ENCODE assay signal across 8 cellular contexts in genomic region chr3:114057011-114057347, GRCh38. TPM values are rescaled to one million over a fixed set of nuclear protein-coding genes. Genes with fewer than 3 reads are reported as not detected.
DNase-seq lines count a peak whose midpoint lies in the region; ATAC-seq, FAIRE-seq and TF ChIP-seq lines count a peak whose summit lies in the region.

No MANE protein-coding gene starts in this region.

- H3K27me3 ChIP-seq in keratinocyte (ENCODE audit: control insufficient read depth, extremely low read depth, insufficient read depth, low read length) (no peaks in the 10 kb centered on the region), testis (no peaks in the 10 kb centered on the region)

- peak overlapping the region; percentile 96 for H3K9ac ChIP-seq in keratinocyte (ENCODE audit: control insufficient read depth, extremely low read depth, insufficient read depth, low read length)

- peaks cover 52% of the 10 kb centered on the region for H3K79me2 ChIP-seq in keratinocyte (ENCODE audit: control insufficient read depth, insufficient read depth, low read length)

- CTCF ChIA-PET in activated CD4-positive, alpha-beta memory T cell treated with anti-CD3 and anti-CD28 coated beads for 36 hours (lab: Charles Lee): interaction anchor here (0.9 to 1.1 kb wide), 3 partner anchors 212 to 256 kb away, joined by 3 to 5 read pairs (median 4); no protein-coding TSS in a partner anchor

- H3K36me3 ChIP-seq in keratinocyte (ENCODE audit: control insufficient read depth in 2 of 2, extremely low read depth in 1 of 2, insufficient read depth in 2 of 2, low read length in 2 of 2): peaks cover 2 to 8% of the 10 kb centered on the region in 2 experiments
- no peaks in the 10 kb centered on the region for H3K36me3 ChIP-seq in testis (ENCODE audit: low read depth, missing control alignments)

- dilution Hi-C loops in keratinocyte (cut with MboI; ENCODE audit: extremely low pct_ligation_motif_present, low sequenced_read_pairs): no loop called here

- H3K27ac ChIP-seq in keratinocyte (ENCODE audit: control insufficient read depth, insufficient read depth, low read length): peak overlapping the region; percentile 94
- H3K27ac ChIP-seq in testis: peak overlapping the region; percentile 63 to 72

- POLR2A ChIA-PET in activated CD4-positive, alpha-beta memory T cell treated with anti-CD3 and anti-CD28 coated beads for 36 hours (lab: Charles Lee): interaction anchor here (1.1 to 1.6 kb wide), 2 partner anchors 9 to 310 kb away, joined by 3 read pairs; partner anchors contain the start of gene ATP6V1A

- 1 to 2% methylated on average over 8 of the region's 8 CpGs for WGBS in testis, 2 donors

- peak overlapping the region; percentile 82 for H3K4me2 ChIP-seq in keratinocyte (ENCODE audit: control insufficient read depth, extremely low read depth, insufficient read depth, low read depth, low read length)

- H3K36me3 Mint-ChIP-seq in activated CD4-positive, alpha-beta memory T cell treated with anti-CD3 and anti-CD28 coated beads for 36 hours: peaks cover 7% of the 10 kb centered on the region

- no peak for DNase-seq in activated CD4-positive, alpha-beta memory T cell treated with anti-CD3 and anti-CD28 coated beads for 36 hours
- DNase-seq in keratinocyte (ENCODE audit: low read depth, low spot score) (no peak), testis (no peak), NK-92 (lab: John Stamatoyannopoulos, UW; ENCODE audit: unreplicated experiment) (no peak), SKM-1 (lab: John Stamatoyannopoulos, UW; ENCODE audit: unreplicated experiment) (no peak), GM10266 (ENCODE audit: extremely low spot score) (no peak)

- no peak for TF ChIP-seq CTCF in keratinocyte (optimal IDR thresholded peaks at IDR 0.05 in 1 of 3, IDR thresholded peaks at IDR 0.05 in 1 of 3, conservative IDR thresholded peaks at IDR 0.05 in 1 of 3; ENCODE audit: extremely low read depth in 1 of 3, insufficient read depth in 2 of 3, low read length in 3 of 3)
- no peak for TF ChIP-seq CTCF in testis (IDR thresholded peaks at IDR 0.05)
- TF ChIP-seq CTCF in GM10266 (IDR thresholded peaks at IDR 0.05; ENCODE audit: control insufficient read depth, insufficient read depth, low read depth, missing control alignments): no peak

- peak overlapping the region; percentile 58 to 95 (median 91) for H3K4me3 ChIP-seq in keratinocyte (ENCODE audit: control insufficient read depth in 2 of 3, extremely low read depth in 1 of 3, insufficient read depth in 2 of 3, low read depth in 1 of 3, low read length in 3 of 3)
- peak overlapping the region; percentile 77 to 83 for H3K4me3 ChIP-seq in testis

- intact Hi-C loops in activated CD4-positive, alpha-beta memory T cell treated with anti-CD3 and anti-CD28 coated beads for 36 hours (cut with micrococcal nuclease): loop anchor here (2.0 to 10.0 kb wide), 3 partner anchors 158 to 542 kb away; partner anchors contain the start of genes GRAMD1C and SPICE1
- intact Hi-C loops in testis (cut with DNase I; ENCODE audit: low total_unique reads): no loop called here

- no peaks in the 10 kb centered on the region for H4K20me1 ChIP-seq in keratinocyte (ENCODE audit: control insufficient read depth, extremely low read depth, insufficient read depth, low read length)

- H3K4me1 ChIP-seq in keratinocyte (ENCODE audit: control insufficient read depth, extremely low read depth, insufficient read depth, low read length) (peaks cover 17% of the 10 kb centered on the region), testis (peaks cover 12% of the 10 kb centered on the region)

- H3K9me1 ChIP-seq in keratinocyte (ENCODE audit: control insufficient read depth, extremely low read depth, insufficient read depth, low read length): no peaks in the 10 kb centered on the region

- H2AFZ ChIP-seq in keratinocyte (ENCODE audit: control insufficient read depth, low read length): peak overlapping the region; percentile 99

- ATAC-seq in GM18907 (IDR thresholded peaks at IDR 0.05; ENCODE audit: unreplicated experiment) (peak; percentile 10), HG02938 (IDR thresholded peaks at IDR 0.05; ENCODE audit: unreplicated experiment) (peak; percentile 2)

- no peaks in the 10 kb centered on the region for H3K27me3 Mint-ChIP-seq in activated CD4-positive, alpha-beta memory T cell treated with anti-CD3 and anti-CD28 coated beads for 36 hours

- H3K4me1 Mint-ChIP-seq in activated CD4-positive, alpha-beta memory T cell treated with anti-CD3 and anti-CD28 coated beads for 36 hours (ENCODE audit: low read depth): peaks cover 34% of the 10 kb centered on the region

- no peak for TF ChIP-seq POLR2A in testis (IDR thresholded peaks at IDR 0.05)

- no peaks in the 10 kb centered on the region for H3K9me3 Mint-ChIP-seq in activated CD4-positive, alpha-beta memory T cell treated with anti-CD3 and anti-CD28 coated beads for 36 hours

- FAIRE-seq in keratinocyte (lab: Jason Lieb, UNC): no peak

- H3K9me3 ChIP-seq in keratinocyte (ENCODE audit: control insufficient read depth, low read depth, low read length) (no peaks in the 10 kb centered on the region), testis (no peaks in the 10 kb centered on the region)

- peak overlapping the region; percentile 94 for H3K4me3 Mint-ChIP-seq in activated CD4-positive, alpha-beta memory T cell treated with anti-CD3 and anti-CD28 coated beads for 36 hours

- peak overlapping the region; percentile 89 for H3K27ac Mint-ChIP-seq in activated CD4-positive, alpha-beta memory T cell treated with anti-CD3 and anti-CD28 coated beads for 36 hours

RNA-seq across cellular contexts. Expression of gene QTRT2, which starts 0.4 kb away (rescaled TPM):
- 10 to 100 TPM; 27.2 to 30.7 TPM for total RNA-seq in activated CD4-positive, alpha-beta memory T cell treated with anti-CD3 and anti-CD28 coated beads for 36 hours
- polyA plus RNA-seq in keratinocyte (11.0 to 18.3 TPM (median 15.2 TPM) in 3 replicates), testis (ENCODE audit: insufficient read depth, low read depth, low replicate concordance) (17.9 TPM)
- polyA plus RNA-seq in keratinocyte (2011; ENCODE audit: low read depth): 11.1 TPM
- 7.8 and 13.5 TPM in 2 replicates for polyA plus RNA-seq in keratinocyte (2011; cell fraction: cytosol; rRNA removed)
- 23.2 and 23.6 TPM in 2 replicates for polyA plus RNA-seq in keratinocyte (2011; cell fraction: nucleus; rRNA removed)
- 8.6 and 13.7 TPM in 2 replicates for polyA plus RNA-seq in keratinocyte (2012; ENCODE audit: low replicate concordance)
- 8.9 to 18.2 TPM (median 10.0 TPM) in 3 replicates for polyA minus RNA-seq in keratinocyte
- polyA minus RNA-seq in keratinocyte (2011; cell fraction: cytosol; rRNA and poly(A)+ RNA removed): 19.2 TPM
- polyA minus RNA-seq in keratinocyte (2011; cell fraction: nucleus; rRNA and poly(A)+ RNA removed): 14.2 and 17.4 TPM in 2 replicates
- 10 to 100 TPM; 24.0 to 29.5 TPM for total RNA-seq in testis

RNA-seq across cellular contexts. Expression of gene CCDC191, which starts 0.7 kb away (rescaled TPM):
- total RNA-seq in activated CD4-positive, alpha-beta memory T cell treated with anti-CD3 and anti-CD28 coated beads for 36 hours: 1 to 10 TPM; 3.5 TPM
- 1.5 to 3.6 TPM (median 3.6 TPM) in 3 replicates for polyA plus RNA-seq in keratinocyte
- 7.8 TPM for polyA plus RNA-seq in keratinocyte (2011; ENCODE audit: low read depth)
- 1.3 and 1.8 TPM in 2 replicates for polyA plus RNA-seq in keratinocyte (2011; cell fraction: cytosol; rRNA removed)
- polyA plus RNA-seq in keratinocyte (2011; cell fraction: nucleus; rRNA removed): 11.6 and 12.4 TPM in 2 replicates
- 1.5 and 1.7 TPM in 2 replicates for polyA plus RNA-seq in keratinocyte (2012; ENCODE audit: low replicate concordance)
- 0.33 to 2.5 TPM (median 1.0 TPM) in 3 replicates for polyA minus RNA-seq in keratinocyte
- polyA minus RNA-seq in keratinocyte (2011; cell fraction: cytosol; rRNA and poly(A)+ RNA removed): not detected
- 1.7 and 4.0 TPM in 2 replicates for polyA minus RNA-seq in keratinocyte (2011; cell fraction: nucleus; rRNA and poly(A)+ RNA removed)
- 10 to 100 TPM; 13.9 to 22.5 TPM for total RNA-seq in testis
- polyA plus RNA-seq in testis (ENCODE audit: insufficient read depth, low read depth, low replicate concordance): 14.2 TPM
